Comparison of ENCODE assay signal across 1 cellular context in genomic region chr11:6771926-6772898, GRCh38.
TF ChIP-seq lines count a peak whose summit lies in the region.

A gene with protein sequence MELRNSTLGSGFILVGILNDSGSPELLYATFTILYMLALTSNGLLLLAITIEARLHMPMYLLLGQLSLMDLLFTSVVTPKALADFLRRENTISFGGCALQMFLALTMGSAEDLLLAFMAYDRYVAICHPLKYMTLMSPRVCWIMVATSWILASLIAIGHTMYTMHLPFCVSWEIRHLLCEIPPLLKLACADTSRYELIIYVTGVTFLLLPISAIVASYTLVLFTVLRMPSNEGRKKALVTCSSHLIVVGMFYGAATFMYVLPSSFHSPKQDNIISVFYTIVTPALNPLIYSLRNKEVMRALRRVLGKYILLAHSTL (minus strand): TSS chr11:6771976. CDS start chr11:6768957, 3,019 bp downstream.

TF ChIP-seq in GM23338, 12 proteins besides CTCF, POLR2A, EP300 and RAD21 (continued from another document):
- TF ChIP-seq, protein P1, sequence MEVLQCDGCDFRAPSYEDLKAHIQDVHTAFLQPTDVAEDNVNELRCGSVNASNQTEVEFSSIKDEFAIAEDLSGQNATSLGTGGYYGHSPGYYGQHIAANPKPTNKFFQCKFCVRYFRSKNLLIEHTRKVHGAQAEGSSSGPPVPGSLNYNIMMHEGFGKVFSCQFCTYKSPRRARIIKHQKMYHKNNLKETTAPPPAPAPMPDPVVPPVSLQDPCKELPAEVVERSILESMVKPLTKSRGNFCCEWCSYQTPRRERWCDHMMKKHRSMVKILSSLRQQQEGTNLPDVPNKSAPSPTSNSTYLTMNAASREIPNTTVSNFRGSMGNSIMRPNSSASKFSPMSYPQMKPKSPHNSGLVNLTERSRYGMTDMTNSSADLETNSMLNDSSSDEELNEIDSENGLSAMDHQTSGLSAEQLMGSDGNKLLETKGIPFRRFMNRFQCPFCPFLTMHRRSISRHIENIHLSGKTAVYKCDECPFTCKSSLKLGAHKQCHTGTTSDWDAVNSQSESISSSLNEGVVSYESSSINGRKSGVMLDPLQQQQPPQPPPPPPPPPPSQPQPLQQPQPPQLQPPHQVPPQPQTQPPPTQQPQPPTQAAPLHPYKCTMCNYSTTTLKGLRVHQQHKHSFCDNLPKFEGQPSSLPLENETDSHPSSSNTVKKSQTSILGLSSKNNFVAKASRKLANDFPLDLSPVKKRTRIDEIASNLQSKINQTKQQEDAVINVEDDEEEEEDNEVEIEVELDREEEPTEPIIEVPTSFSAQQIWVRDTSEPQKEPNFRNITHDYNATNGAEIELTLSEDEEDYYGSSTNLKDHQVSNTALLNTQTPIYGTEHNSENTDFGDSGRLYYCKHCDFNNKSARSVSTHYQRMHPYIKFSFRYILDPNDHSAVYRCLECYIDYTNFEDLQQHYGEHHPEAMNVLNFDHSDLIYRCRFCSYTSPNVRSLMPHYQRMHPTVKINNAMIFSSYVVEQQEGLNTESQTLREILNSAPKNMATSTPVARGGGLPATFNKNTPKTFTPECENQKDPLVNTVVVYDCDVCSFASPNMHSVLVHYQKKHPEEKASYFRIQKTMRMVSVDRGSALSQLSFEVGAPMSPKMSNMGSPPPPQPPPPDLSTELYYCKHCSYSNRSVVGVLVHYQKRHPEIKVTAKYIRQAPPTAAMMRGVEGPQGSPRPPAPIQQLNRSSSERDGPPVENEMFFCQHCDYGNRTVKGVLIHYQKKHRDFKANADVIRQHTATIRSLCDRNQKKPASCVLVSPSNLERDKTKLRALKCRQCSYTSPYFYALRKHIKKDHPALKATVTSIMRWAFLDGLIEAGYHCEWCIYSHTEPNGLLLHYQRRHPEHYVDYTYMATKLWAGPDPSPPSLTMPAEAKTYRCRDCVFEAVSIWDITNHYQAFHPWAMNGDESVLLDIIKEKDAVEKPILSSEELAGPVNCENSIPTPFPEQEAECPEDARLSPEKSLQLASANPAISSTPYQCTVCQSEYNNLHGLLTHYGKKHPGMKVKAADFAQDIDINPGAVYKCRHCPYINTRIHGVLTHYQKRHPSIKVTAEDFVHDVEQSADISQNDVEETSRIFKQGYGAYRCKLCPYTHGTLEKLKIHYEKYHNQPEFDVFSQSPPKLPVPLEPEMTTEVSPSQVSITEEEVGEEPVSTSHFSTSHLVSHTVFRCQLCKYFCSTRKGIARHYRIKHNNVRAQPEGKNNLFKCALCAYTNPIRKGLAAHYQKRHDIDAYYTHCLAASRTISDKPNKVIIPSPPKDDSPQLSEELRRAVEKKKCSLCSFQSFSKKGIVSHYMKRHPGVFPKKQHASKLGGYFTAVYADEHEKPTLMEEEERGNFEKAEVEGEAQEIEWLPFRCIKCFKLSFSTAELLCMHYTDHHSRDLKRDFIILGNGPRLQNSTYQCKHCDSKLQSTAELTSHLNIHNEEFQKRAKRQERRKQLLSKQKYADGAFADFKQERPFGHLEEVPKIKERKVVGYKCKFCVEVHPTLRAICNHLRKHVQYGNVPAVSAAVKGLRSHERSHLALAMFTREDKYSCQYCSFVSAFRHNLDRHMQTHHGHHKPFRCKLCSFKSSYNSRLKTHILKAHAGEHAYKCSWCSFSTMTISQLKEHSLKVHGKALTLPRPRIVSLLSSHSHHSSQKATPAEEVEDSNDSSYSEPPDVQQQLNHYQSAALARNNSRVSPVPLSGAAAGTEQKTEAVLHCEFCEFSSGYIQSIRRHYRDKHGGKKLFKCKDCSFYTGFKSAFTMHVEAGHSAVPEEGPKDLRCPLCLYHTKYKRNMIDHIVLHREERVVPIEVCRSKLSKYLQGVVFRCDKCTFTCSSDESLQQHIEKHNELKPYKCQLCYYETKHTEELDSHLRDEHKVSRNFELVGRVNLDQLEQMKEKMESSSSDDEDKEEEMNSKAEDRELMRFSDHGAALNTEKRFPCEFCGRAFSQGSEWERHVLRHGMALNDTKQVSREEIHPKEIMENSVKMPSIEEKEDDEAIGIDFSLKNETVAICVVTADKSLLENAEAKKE (CRISPR knock-in tag; IDR thresholded peaks at IDR 0.05) = no peak
- TF ChIP-seq JUNB (IDR thresholded peaks at IDR 0.05; ENCODE audit: unreplicated experiment) (no peak), ZNF331 (CRISPR knock-in tag; IDR thresholded peaks at IDR 0.05; ENCODE audit: low read depth) (no peak)
